8 cellular contexts compared by ENCODE assay signal in the genomic region with DNA sequence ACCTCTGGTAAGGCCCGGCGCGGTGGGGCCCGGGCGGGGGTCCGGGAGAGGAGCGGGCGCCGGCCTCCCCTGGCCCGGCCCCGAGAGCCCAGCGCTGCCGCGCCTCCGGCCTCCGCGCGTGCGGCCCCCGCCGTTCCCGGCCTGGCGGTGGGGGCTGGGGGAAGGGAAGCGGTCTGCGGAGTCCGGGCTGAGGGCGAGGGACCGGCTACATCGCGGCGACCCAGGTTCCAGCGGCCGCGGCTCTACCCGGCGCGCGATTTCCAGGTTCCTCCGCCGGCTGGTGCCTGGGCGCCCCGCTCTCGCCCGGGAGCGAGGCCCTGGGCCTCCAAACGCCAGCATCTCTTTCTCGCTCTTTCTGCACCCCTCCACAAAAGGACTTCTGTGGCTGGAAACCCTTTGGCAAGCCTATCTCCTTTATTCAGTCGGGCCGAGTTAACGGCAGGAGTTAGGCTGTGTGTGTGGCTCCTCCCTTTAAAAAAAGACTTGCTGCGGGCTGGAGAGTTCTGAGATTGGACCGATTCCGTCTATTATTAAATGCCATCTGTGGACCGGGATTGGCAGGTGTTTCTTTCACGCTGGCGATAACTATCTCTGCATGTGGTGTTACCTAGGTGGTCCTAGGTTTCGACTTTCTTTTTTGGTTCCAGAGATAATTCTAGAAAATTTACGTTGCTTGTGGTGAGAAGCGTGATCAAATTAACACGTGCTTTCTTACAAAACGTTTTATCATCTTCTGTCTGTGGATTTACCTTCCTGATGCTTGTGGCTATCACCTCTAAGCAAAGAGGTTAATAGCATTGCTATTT. TPM values are rescaled to one million over a fixed set of nuclear protein-coding genes. Genes with fewer than 3 reads are reported as not detected.
DNase-seq lines count a peak whose midpoint lies in the region; ATAC-seq and TF ChIP-seq lines count a peak whose summit lies in the region.

No MANE protein-coding gene starts in this region.

- no peaks in the 10 kb centered on the region for H3K4me1 ChIP-seq in cardiac muscle cell (ENCODE audit: low read depth)
- no peaks in the 10 kb centered on the region for H3K4me1 ChIP-seq in trophoblast cell (ENCODE audit: control insufficient read depth in 1 of 2, insufficient read depth in 2 of 2, low read length in 2 of 2)

- peak overlapping the region; percentile 97 for H3K27ac Mint-ChIP-seq in activated naive CD8-positive, alpha-beta T cell treated with anti-CD3 and anti-CD28 coated beads for 36 hours

- peak overlapping the region; percentile 62 for H4K8ac ChIP-seq in trophoblast cell (ENCODE audit: low read depth, low read length)

- H3K9ac ChIP-seq in trophoblast cell (ENCODE audit: low read length) = peak overlapping the region; percentile 1

- TF ChIP-seq CTCF in cardiac muscle cell (IDR thresholded peaks at IDR 0.05; ENCODE audit: low read depth, low read length) = no peak

- peaks cover 2% of the 10 kb centered on the region for H3K79me2 ChIP-seq in trophoblast cell (ENCODE audit: control insufficient read depth, insufficient read depth, low read length, poor library complexity)

- peak overlapping the region; percentile 64 for H2AFZ ChIP-seq in trophoblast cell (ENCODE audit: insufficient read depth, low read length, poor library complexity)

- ATAC-seq in GM18517 (IDR thresholded peaks at IDR 0.05; ENCODE audit: unreplicated experiment) = peak; percentile 20
- peak; percentile 26 for ATAC-seq in HG03095 (IDR thresholded peaks at IDR 0.05; ENCODE audit: unreplicated experiment)

- no peak overlapping the region for H2BK5ac ChIP-seq in trophoblast cell (ENCODE audit: low read depth, low read length, poor library complexity)

- H2AK5ac ChIP-seq in trophoblast cell (ENCODE audit: low read length) = no peak overlapping the region

- H3K4me1 Mint-ChIP-seq in activated naive CD8-positive, alpha-beta T cell treated with anti-CD3 and anti-CD28 coated beads for 36 hours = peaks cover 28% of the 10 kb centered on the region

- H3K23ac ChIP-seq in trophoblast cell (ENCODE audit: low read length) = no peak overlapping the region

- H3K4me2 ChIP-seq in trophoblast cell (ENCODE audit: low read length) = peak overlapping the region; percentile 67

- H3K27me3 ChIP-seq in cardiac muscle cell (no peaks in the 10 kb centered on the region), trophoblast cell (ENCODE audit: insufficient read depth, low read length) (no peaks in the 10 kb centered on the region)

- peaks cover 6% of the 10 kb centered on the region for H3K79me1 ChIP-seq in trophoblast cell (ENCODE audit: low read length)

- H3K4me3 Mint-ChIP-seq in activated naive CD8-positive, alpha-beta T cell treated with anti-CD3 and anti-CD28 coated beads for 36 hours = peak overlapping the region; percentile 98

- H2BK120ac ChIP-seq in trophoblast cell (ENCODE audit: insufficient read depth, low read length, poor library complexity) = peak overlapping the region; percentile 0

- H3K27ac ChIP-seq in cardiac muscle cell (peak overlapping the region; percentile 84), trophoblast cell (ENCODE audit: low read depth, low read length) (no peak overlapping the region)

- no peak overlapping the region for H2BK12ac ChIP-seq in trophoblast cell (ENCODE audit: low read length)

- H3K18ac ChIP-seq in trophoblast cell (ENCODE audit: low read length) = peak overlapping the region; percentile 83

- H3K4me3 ChIP-seq in cardiac muscle cell (peak overlapping the region; percentile 67), trophoblast cell (ENCODE audit: low read depth, low read length) (peak overlapping the region; percentile 91)

- DNase-seq in AG08395 (ENCODE audit: low spot score) (peak; percentile 45), NOMO-1 treated with DMSO at 0.1 percent for 48 hours (lab: John Stamatoyannopoulos, UW; ENCODE audit: unreplicated experiment) (peak; percentile 24), cardiac muscle cell (ENCODE audit: low read depth in 1 of 2, low spot score in 1 of 2) (peak; percentile 61 to 65), trophoblast cell (peak; percentile 12 to 56), MV-4-11 (lab: John Stamatoyannopoulos, UW) (no peak)
- DNase-seq in activated naive CD8-positive, alpha-beta T cell treated with anti-CD3 and anti-CD28 coated beads for 36 hours = no peak

- H3K4ac ChIP-seq in trophoblast cell (ENCODE audit: low read depth, low read length) = no peak overlapping the region

- no peaks in the 10 kb centered on the region for H3K9me3 ChIP-seq in cardiac muscle cell (ENCODE audit: low read depth)
- no peaks in the 10 kb centered on the region for H3K9me3 ChIP-seq in trophoblast cell (ENCODE audit: insufficient read depth, low read depth, low read length)

- peak overlapping the region; percentile 4 for H4K12ac ChIP-seq in trophoblast cell (ENCODE audit: low read depth, low read length)

- peak overlapping the region; percentile 66 for H3K14ac ChIP-seq in trophoblast cell (ENCODE audit: low read length)

- H3K36me3 Mint-ChIP-seq in activated naive CD8-positive, alpha-beta T cell treated with anti-CD3 and anti-CD28 coated beads for 36 hours = peaks cover 27% of the 10 kb centered on the region

- WGBS in trophoblast cell (ENCODE audit: extremely low coverage, insufficient coverage, insufficient read length) = no CpG with 5 or more reads among the region's 61 CpGs

- peak overlapping the region; percentile 76 for H4K91ac ChIP-seq in trophoblast cell (ENCODE audit: low read depth, low read length)

- H3K9me3 Mint-ChIP-seq in activated naive CD8-positive, alpha-beta T cell treated with anti-CD3 and anti-CD28 coated beads for 36 hours = no peaks in the 10 kb centered on the region

- H3K36me3 ChIP-seq in cardiac muscle cell (no peaks in the 10 kb centered on the region), trophoblast cell (ENCODE audit: control insufficient read depth in 1 of 2, insufficient read depth in 2 of 2, low read length in 2 of 2) (no peaks in the 10 kb centered on the region)

- H3K27me3 Mint-ChIP-seq in activated naive CD8-positive, alpha-beta T cell treated with anti-CD3 and anti-CD28 coated beads for 36 hours = no peaks in the 10 kb centered on the region

RNA-seq across cellular contexts. Expression of a gene that starts 0.6 kb away (rescaled TPM):
- 100 to 1,000 TPM; 153 TPM for total RNA-seq in activated naive CD8-positive, alpha-beta T cell treated with anti-CD3 and anti-CD28 coated beads for 36 hours
- 33.4 and 47.3 TPM in 2 replicates for total RNA-seq in cardiac muscle cell
- polyA plus RNA-seq in cardiac muscle cell = 33.9 and 46.7 TPM in 2 replicates
- 16.4 and 16.9 TPM in 2 replicates for polyA plus RNA-seq in trophoblast cell (2013)

RNA-seq across cellular contexts. Expression of a gene that starts 59.7 kb away (rescaled TPM):
- total RNA-seq in activated naive CD8-positive, alpha-beta T cell treated with anti-CD3 and anti-CD28 coated beads for 36 hours = not detected
- total RNA-seq in cardiac muscle cell = not detected in 2 replicates
- polyA plus RNA-seq in cardiac muscle cell = 1.3 TPM in 1 of 2 replicates, not detected in the other
- polyA plus RNA-seq in trophoblast cell (2013) = 0.03 and 0.07 TPM in 2 replicates

Comparison
In these comparisons a context has a peak if more than half of its experiments do, and no peak if none do; other contexts are left out.
1. DNase-seq: peak in AG08395 (single experiment), NOMO-1 treated with DMSO at 0.1 percent for 48 hours (single experiment), cardiac muscle cell (2 of 2) and trophoblast cell (2 of 2); none in activated naive CD8-positive, alpha-beta T cell treated with anti-CD3 and anti-CD28 coated beads for 36 hours (single experiment) and MV-4-11 (single experiment).